ENCODE assay signal across 11 cellular contexts in genomic region chr1:202656057-202656456, GRCh38. TPM values are rescaled to one million over a fixed set of nuclear protein-coding genes. Genes with fewer than 3 reads are reported as not detected.
DNase-seq lines count a peak whose midpoint lies in the region; ATAC-seq and TF ChIP-seq lines count a peak whose summit lies in the region.
"Had no signal": no experiment of that assay in that cellular context is flagged by ENCODE, and none has a peak within 500 bp of the region (broad histone marks: within the 10 kb centered on the region; RNA-seq: fewer than 3 reads in every experiment).

No MANE protein-coding gene starts in this region.

- no peaks in the 10 kb centered on the region for H3K27me3 ChIP-seq in H7 (ENCODE audit: control insufficient read depth, insufficient read depth, low read length)

- H3K27me3 Mint-ChIP-seq in activated T-helper 17 cell treated with anti-CD3 and anti-CD28 coated beads, Interleukin-2, amount 50 U/mL, for 72 hours: peaks cover 15% of the 10 kb centered on the region

- no peak overlapping the region for H3K4me3 Mint-ChIP-seq in activated T-helper 17 cell treated with anti-CD3 and anti-CD28 coated beads, Interleukin-2, amount 50 U/mL, for 72 hours
- H3K4me3 Mint-ChIP-seq: activated naive CD8-positive, alpha-beta T cell treated with anti-CD3 and anti-CD28 coated beads for 36 hours had no signal

- H3K36me3 Mint-ChIP-seq in activated T-helper 17 cell treated with anti-CD3 and anti-CD28 coated beads, Interleukin-2, amount 50 U/mL, for 72 hours (ENCODE audit: low read depth): no peaks in the 10 kb centered on the region
- H3K36me3 Mint-ChIP-seq: activated naive CD8-positive, alpha-beta T cell treated with anti-CD3 and anti-CD28 coated beads for 36 hours had no signal

- H3K4me1 Mint-ChIP-seq in activated T-helper 17 cell treated with anti-CD3 and anti-CD28 coated beads, Interleukin-2, amount 50 U/mL, for 72 hours: no peaks in the 10 kb centered on the region
- H3K4me1 Mint-ChIP-seq: activated naive CD8-positive, alpha-beta T cell treated with anti-CD3 and anti-CD28 coated beads for 36 hours had no signal

- no peak for DNase-seq in AG09319 (ENCODE audit: extremely low read depth, low read depth)
- peak; percentile 74 for DNase-seq in H7
- DNase-seq in iPS-NIHi11 (ENCODE audit: low spot score): peak; percentile 57
- DNase-seq in NCI-H1105 (lab: John Stamatoyannopoulos, UW): no peak
- no peak for DNase-seq in DMS153 (lab: John Stamatoyannopoulos, UW)
- DNase-seq: activated naive CD8-positive, alpha-beta T cell treated with anti-CD3 and anti-CD28 coated beads for 36 hours; NCI-H1694 treated with DMSO at 0.1 percent for 48 hours; SIG-M5 had no signal

- peak; percentile 1; the same call in 1 of the 2 replicates for TF ChIP-seq CTCF in AG09319 (IDR thresholded peaks at IDR 0.05; ENCODE audit: low read depth, low read length)

- H3K4me3 ChIP-seq in H7 (ENCODE audit: insufficient read depth, low read depth, low read length): no peak overlapping the region

- ATAC-seq in SK-N-SH treated with all-trans-retinoic acid at 6 μM for 48 hours: peak; percentile 73
- ATAC-seq in HG03571 (IDR thresholded peaks at IDR 0.05; ENCODE audit: unreplicated experiment): no peak
- ATAC-seq in activated T-helper 17 cell treated with anti-CD3 and anti-CD28 coated beads, Interleukin-2, amount 50 U/mL, for 72 hours (replicated peaks): no peak

- no peaks in the 10 kb centered on the region for H3K36me3 ChIP-seq in H7 (replicated peaks; ENCODE audit: control insufficient read depth, insufficient read depth, low read length)

- no peak overlapping the region for H3K27ac Mint-ChIP-seq in activated T-helper 17 cell treated with anti-CD3 and anti-CD28 coated beads, Interleukin-2, amount 50 U/mL, for 72 hours
- H3K27ac Mint-ChIP-seq: activated naive CD8-positive, alpha-beta T cell treated with anti-CD3 and anti-CD28 coated beads for 36 hours had no signal

- H3K9me3 Mint-ChIP-seq in activated T-helper 17 cell treated with anti-CD3 and anti-CD28 coated beads, Interleukin-2, amount 50 U/mL, for 72 hours: no peaks in the 10 kb centered on the region
- H3K9me3 Mint-ChIP-seq: activated naive CD8-positive, alpha-beta T cell treated with anti-CD3 and anti-CD28 coated beads for 36 hours had no signal

TF ChIP-seq in SK-N-SH treated with all-trans-retinoic acid at 6 μM for 48 hours, 23 proteins besides CTCF, POLR2A, EP300 and RAD21:
- TF ChIP-seq SNAI2 (CRISPR knock-in tag; IDR thresholded peaks at IDR 0.05) (no peak), RARB (CRISPR knock-in tag; IDR thresholded peaks at IDR 0.05) (no peak), ESRRG (CRISPR knock-in tag; IDR thresholded peaks at IDR 0.05) (no peak), ZNF8 (CRISPR knock-in tag; IDR thresholded peaks at IDR 0.05) (no peak)

RNA-seq across cellular contexts. Expression of gene SYT2, which starts 54.2 kb away (rescaled TPM):
- 2.8 and 3.6 TPM in 2 replicates for total RNA-seq in H7 (2014; rRNA removed; shearing (Covaris generic))
- under 1 TPM in 1 of 2 donors, not detected in 1; 0.05 TPM for total RNA-seq in activated T-helper 17 cell treated with anti-CD3 and anti-CD28 coated beads, Interleukin-2, amount 50 U/mL, for 72 hours
- total RNA-seq: activated naive CD8-positive, alpha-beta T cell treated with anti-CD3 and anti-CD28 coated beads for 36 hours had no signal

Comparison
In these comparisons a context has a peak if more than half of its experiments do, and no peak if none do; other contexts are left out.
1. DNase-seq: peak in H7 (single experiment) and iPS-NIHi11 (single experiment); none in AG09319 (single experiment), NCI-H1105 (single experiment) and DMS153 (single experiment).